23 cellular contexts compared by ENCODE assay signal in genomic region chr13:76380436-76381065, GRCh38.
DNase-seq lines count a peak whose midpoint lies in the region; ATAC-seq and TF ChIP-seq lines count a peak whose summit lies in the region.
"Had no signal": no experiment of that assay in that cellular context is flagged by ENCODE, and none has a peak within 500 bp of the region (broad histone marks: within the 10 kb centered on the region; RNA-seq: fewer than 3 reads in every experiment).

No MANE protein-coding gene starts in this region.

- H3K27me3 ChIP-seq in fibroblast of lung (ENCODE audit: control insufficient read depth, insufficient read depth, low read length) = no peaks in the 10 kb centered on the region
- H3K27me3 ChIP-seq: hepatocyte, stomach, transverse colon had no signal

- H2AFZ ChIP-seq in fibroblast of lung (ENCODE audit: low read length) = no peak overlapping the region
- H2AFZ ChIP-seq: hepatocyte had no signal

- ATAC-seq in HG02938 (IDR thresholded peaks at IDR 0.05; ENCODE audit: unreplicated experiment) = no peak
- no peak for ATAC-seq in HG03025 (IDR thresholded peaks at IDR 0.05; ENCODE audit: low FRiP score, unreplicated experiment)
- ATAC-seq: activated T-helper 17 cell treated with anti-CD3 and anti-CD28 coated beads, Interleukin-2, amount 50 U/mL, for 72 hours had no signal

- H3K9ac ChIP-seq in fibroblast of lung (ENCODE audit: insufficient read depth, low read length) = no peak overlapping the region
- H3K9ac ChIP-seq: KMS-11 had no signal

- DNase-seq in AG10803 (ENCODE audit: low read depth) = peak; percentile 23
- DNase-seq in RPMI7951 (ENCODE audit: low read depth) = peak; percentile 68
- DNase-seq in fibroblast of lung (ENCODE audit: low read depth in 2 of 2) = peak; percentile 3 to 78
- peak; percentile 96 for DNase-seq in myocyte (ENCODE audit: low read depth)
- no peak for DNase-seq in T1000 (lab: John Stamatoyannopoulos, UW)
- no peak for DNase-seq in amniotic stem cell (lab: John Stamatoyannopoulos, UW)
- DNase-seq: activated CD4-positive, alpha-beta T cell treated with anti-CD3 and anti-CD28 coated beads, Interleukin-2, amount 10 ng/mL, durations not matched to agents 7 days and 5 days; activated naive CD8-positive, alpha-beta T cell treated with anti-CD3 and anti-CD28 coated beads for 36 hours; cortex of kidney; DMS79; endodermal cell; NCI-H1105 treated with DMSO at 0.1 percent for 48 hours; NCI-H510A treated with DMSO at 0.1 percent for 48 hours; stomach; T-helper 2 cell; transverse colon; WERI-Rb-1 had no signal

- no peaks in the 10 kb centered on the region for H4K20me1 ChIP-seq in fibroblast of lung (ENCODE audit: control insufficient read depth, extremely low read depth, insufficient read depth, low read length)

- H3K4me2 ChIP-seq in fibroblast of lung (ENCODE audit: extremely low read depth, insufficient read depth, low read length) = no peak overlapping the region
- H3K4me2 ChIP-seq: hepatocyte, KMS-11 had no signal

- no peaks in the 10 kb centered on the region for H3K36me3 ChIP-seq in fibroblast of lung (ENCODE audit: control insufficient read depth, insufficient read depth, low read length)
- H3K36me3 ChIP-seq: stomach, transverse colon, WERI-Rb-1 had no signal

- H3K79me2 ChIP-seq in fibroblast of lung (ENCODE audit: control insufficient read depth, insufficient read depth, low read length) = no peaks in the 10 kb centered on the region
- H3K79me2 ChIP-seq: hepatocyte had no signal

- H3K4me1 ChIP-seq in fibroblast of lung (ENCODE audit: control insufficient read depth, extremely low read depth, insufficient read depth, low read length) = peaks cover 7% of the 10 kb centered on the region

- no peak overlapping the region for H3K4me3 ChIP-seq in AG10803 (ENCODE audit: low read length)
- no peak overlapping the region for H3K4me3 ChIP-seq in fibroblast of lung (replicated peaks in 1 of 4; ENCODE audit: control extremely low read depth in 1 of 4, insufficient read depth in 1 of 4, low read depth in 3 of 4, low read length in 4 of 4)
- H3K4me3 ChIP-seq: hepatocyte, SK-N-MC, stomach, transverse colon had no signal

- TF ChIP-seq CTCF in AG10803 (conservative IDR thresholded peaks at IDR 0.05; ENCODE audit: low read length) = no peak
- no peak for TF ChIP-seq CTCF in fibroblast of lung (conservative IDR thresholded peaks at IDR 0.05 in 1 of 2, IDR thresholded peaks at IDR 0.05 in 1 of 2; ENCODE audit: low read depth in 1 of 2, low read length in 2 of 2)

- no peak overlapping the region for H3K27ac ChIP-seq in fibroblast of lung (ENCODE audit: insufficient read depth, low read length)
- H3K27ac ChIP-seq: hepatocyte, KMS-11, SK-N-MC, stomach, transverse colon, WERI-Rb-1 had no signal

- no peaks in the 10 kb centered on the region for H3K9me3 ChIP-seq in fibroblast of lung (ENCODE audit: control insufficient read depth, insufficient read depth, low read depth, low read length)
- H3K9me3 ChIP-seq: stomach, transverse colon had no signal

Comparison
In these comparisons a context has a peak if more than half of its experiments do, and no peak if none do; other contexts are left out.
1. DNase-seq: peak in AG10803 (single experiment), RPMI7951 (single experiment), fibroblast of lung (2 of 2) and myocyte (single experiment); none in T1000 (single experiment) and amniotic stem cell (single experiment).